27 cellular contexts compared by ENCODE assay signal in the genomic region with DNA sequence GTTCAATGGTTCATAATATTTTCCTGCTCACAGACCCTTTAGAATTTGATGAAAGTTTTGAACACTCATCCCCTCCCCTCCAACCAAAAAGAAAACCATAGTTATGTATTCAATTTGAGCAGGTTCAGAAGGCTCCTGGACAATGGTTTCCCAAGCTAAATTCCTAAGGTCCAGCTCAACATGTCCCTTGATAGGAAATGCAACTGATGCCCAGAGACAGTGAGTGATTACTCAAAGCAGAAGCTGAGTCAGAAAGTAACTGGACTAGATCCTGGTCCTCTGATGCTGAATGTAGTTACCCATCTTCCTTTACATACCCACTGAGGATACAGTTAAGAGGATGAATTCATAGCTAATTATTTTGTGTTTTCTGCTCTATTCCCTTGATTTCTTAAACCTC.
DNase-seq lines count a peak whose midpoint lies in the region; ATAC-seq, FAIRE-seq and TF ChIP-seq lines count a peak whose summit lies in the region.
"Had no signal": no experiment of that assay in that cellular context is flagged by ENCODE, and none has a peak within 500 bp of the region (broad histone marks: within the 10 kb centered on the region; RNA-seq: fewer than 3 reads in every experiment).

No MANE protein-coding gene starts in this region.

- H3K27me3 Mint-ChIP-seq in astrocyte (ENCODE audit: low read depth, unreplicated experiment), result no peaks in the 10 kb centered on the region
- peaks cover 7% of the 10 kb centered on the region for H3K27me3 Mint-ChIP-seq in activated T-cell treated with anti-CD3 and anti-CD28 coated beads, Interleukin-2, amount 50 U/mL, for 4 hours (ENCODE audit: low read depth)
- H3K27me3 Mint-ChIP-seq: activated naive CD4-positive, alpha-beta T cell treated with anti-CD3 and anti-CD28 coated beads, Interleukin-2, amount 50 U/mL, for 24 hours had no signal

- no peaks in the 10 kb centered on the region for H3K79me2 ChIP-seq in ACC112 (ENCODE audit: control insufficient read depth, insufficient read depth, low read length, unreplicated experiment)
- H3K79me2 ChIP-seq in astrocyte (ENCODE audit: insufficient read depth, low read length), result no peaks in the 10 kb centered on the region

- H4K20me1 ChIP-seq in astrocyte (ENCODE audit: insufficient read depth, low read length), result no peaks in the 10 kb centered on the region

- peak; percentile 19 for ATAC-seq in foreskin keratinocyte
- ATAC-seq in activated T-cell treated with anti-CD3 and anti-CD28 coated beads, Interleukin-2, amount 50 U/mL, for 4 hours, result no peak
- ATAC-seq in HG03521 (IDR thresholded peaks at IDR 0.05; ENCODE audit: unreplicated experiment), result no peak
- no peak for ATAC-seq in GM18907 (IDR thresholded peaks at IDR 0.05; ENCODE audit: unreplicated experiment)
- no peak for ATAC-seq in GM18873 (IDR thresholded peaks at IDR 0.05; ENCODE audit: low FRiP score, unreplicated experiment)
- ATAC-seq: A549, body of pancreas, right lobe of liver had no signal

- H3K27ac ChIP-seq in ACC112 (ENCODE audit: low read depth, low read length) (peak overlapping the region; percentile 55), astrocyte (ENCODE audit: low read depth, low read length) (no peak overlapping the region), foreskin keratinocyte (no peak overlapping the region)
- H3K27ac ChIP-seq: A549, body of pancreas, colonic mucosa, right lobe of liver had no signal

- DNase-seq in HCEC 1CT (peak; percentile 78), astrocyte (ENCODE audit: low read depth) (peak; percentile 65), foreskin keratinocyte (peak in 1 of 2 donors; percentile 35)
- no peak for DNase-seq in activated T-cell treated with anti-CD3 and anti-CD28 coated beads, Interleukin-2, amount 50 U/mL, for 4 hours
- DNase-seq: body of pancreas, colonic mucosa, Kasumi-1, kidney, naive B cell, NCI-H1105, NCI-H2107, NCI-H524 treated with DMSO at 0.1 percent for 48 hours, right lobe of liver had no signal

- H2AFZ ChIP-seq in ACC112 (ENCODE audit: low read length, unreplicated experiment) (no peak overlapping the region), astrocyte (ENCODE audit: low read depth, low read length) (no peak overlapping the region)

- H3K9me3 ChIP-seq in astrocyte (ENCODE audit: insufficient read depth, low read depth, low read length), result no peaks in the 10 kb centered on the region
- H3K9me3 ChIP-seq: A549, body of pancreas, colonic mucosa, right lobe of liver had no signal

- no peaks in the 10 kb centered on the region for H3K36me3 ChIP-seq in ACC112 (ENCODE audit: insufficient read depth, low read length)
- H3K36me3 ChIP-seq in astrocyte (ENCODE audit: insufficient read depth, low read length), result no peaks in the 10 kb centered on the region
- H3K36me3 ChIP-seq: colonic mucosa, right lobe of liver had no signal

- H3K9ac ChIP-seq in astrocyte (ENCODE audit: low read length), result no peak overlapping the region

- no peak overlapping the region for H3K4me3 Mint-ChIP-seq in astrocyte (ENCODE audit: unreplicated experiment)
- no peak overlapping the region for H3K4me3 Mint-ChIP-seq in activated T-cell treated with anti-CD3 and anti-CD28 coated beads, Interleukin-2, amount 50 U/mL, for 4 hours
- H3K4me3 Mint-ChIP-seq: activated naive CD4-positive, alpha-beta T cell treated with anti-CD3 and anti-CD28 coated beads, Interleukin-2, amount 50 U/mL, for 24 hours; activated T-helper 1 cell treated with anti-CD3 and anti-CD28 coated beads, Interleukin-12 subunit alpha, Interleukin-12 subunit beta, Interleukin-2, Interleukin-4 antibody, amounts not matched to agents 30 ng/mL and 10 ng/mL and 1 ng/mL, durations not matched to agents 14 hours and 24 hours and 36 hours; CD14-positive monocyte; memory B cell had no signal

- TF ChIP-seq CTCF in astrocyte (IDR thresholded peaks at IDR 0.05; ENCODE audit: insufficient read depth, low read depth, low read length) (no peak), foreskin keratinocyte (conservative IDR thresholded peaks at IDR 0.05) (no peak)

- H3K27me3 ChIP-seq in ACC112 (ENCODE audit: insufficient read depth, low read length), result no peaks in the 10 kb centered on the region
- H3K27me3 ChIP-seq in astrocyte (ENCODE audit: insufficient read depth, low read length), result no peaks in the 10 kb centered on the region
- no peaks in the 10 kb centered on the region for H3K27me3 ChIP-seq in foreskin keratinocyte
- H3K27me3 ChIP-seq: body of pancreas, colonic mucosa, right lobe of liver had no signal

- H3K9me3 Mint-ChIP-seq in astrocyte (ENCODE audit: unreplicated experiment), result peaks cover 8% of the 10 kb centered on the region
- H3K9me3 Mint-ChIP-seq in activated T-cell treated with anti-CD3 and anti-CD28 coated beads, Interleukin-2, amount 50 U/mL, for 4 hours, result peaks cover 4% of the 10 kb centered on the region

- H3K36me3 Mint-ChIP-seq in astrocyte (ENCODE audit: low read depth, unreplicated experiment), result no peaks in the 10 kb centered on the region
- H3K36me3 Mint-ChIP-seq in activated T-cell treated with anti-CD3 and anti-CD28 coated beads, Interleukin-2, amount 50 U/mL, for 4 hours (ENCODE audit: insufficient read depth), result no peaks in the 10 kb centered on the region
- H3K36me3 Mint-ChIP-seq: activated naive CD4-positive, alpha-beta T cell treated with anti-CD3 and anti-CD28 coated beads, Interleukin-2, amount 50 U/mL, for 24 hours; CD14-positive monocyte; memory B cell had no signal

- no peak overlapping the region for H3K27ac Mint-ChIP-seq in astrocyte (ENCODE audit: unreplicated experiment)
- H3K27ac Mint-ChIP-seq: activated naive CD4-positive, alpha-beta T cell treated with anti-CD3 and anti-CD28 coated beads, Interleukin-2, amount 50 U/mL, for 24 hours; activated T-helper 1 cell treated with anti-CD3 and anti-CD28 coated beads, Interleukin-12 subunit alpha, Interleukin-12 subunit beta, Interleukin-2, Interleukin-4 antibody, amounts not matched to agents 30 ng/mL and 10 ng/mL and 1 ng/mL, durations not matched to agents 14 hours and 24 hours and 36 hours; CD14-positive monocyte; memory B cell; naive B cell had no signal

- FAIRE-seq in astrocyte (lab: Jason Lieb, UNC), result no peak
- FAIRE-seq: A549, frontal cortex, G401.6, H1, kidney, TTC549, urothelium cell line had no signal

- H3K4me1 ChIP-seq in ACC112 (ENCODE audit: control insufficient read depth, insufficient read depth, low read length, unreplicated experiment) (peaks cover 37% of the 10 kb centered on the region), astrocyte (ENCODE audit: insufficient read depth, low read length) (peaks cover 27% of the 10 kb centered on the region), foreskin keratinocyte (no peaks in the 10 kb centered on the region)
- H3K4me1 ChIP-seq: A549, body of pancreas, colonic mucosa, right lobe of liver had no signal

- peaks cover 29% of the 10 kb centered on the region for H3K4me1 Mint-ChIP-seq in astrocyte (ENCODE audit: low read depth, unreplicated experiment)
- H3K4me1 Mint-ChIP-seq in activated T-cell treated with anti-CD3 and anti-CD28 coated beads, Interleukin-2, amount 50 U/mL, for 4 hours (ENCODE audit: low read depth), result no peaks in the 10 kb centered on the region
- H3K4me1 Mint-ChIP-seq: activated naive CD4-positive, alpha-beta T cell treated with anti-CD3 and anti-CD28 coated beads, Interleukin-2, amount 50 U/mL, for 24 hours; CD14-positive monocyte; memory B cell; naive B cell had no signal

- H3K4me3 ChIP-seq in ACC112 (ENCODE audit: low read depth, low read length), result no peak overlapping the region
- no peak overlapping the region for H3K4me3 ChIP-seq in astrocyte (ENCODE audit: insufficient read depth, low read depth, low read length)
- H3K4me3 ChIP-seq: A549, body of pancreas, colonic mucosa, right lobe of liver had no signal

- no peak overlapping the region for H3K4me2 ChIP-seq in astrocyte (ENCODE audit: low read length)
- H3K4me2 ChIP-seq: A549 had no signal
